In genomic region chr13:110024646-110024980, GRCh38 we compare ENCODE assay signal across 14 cellular contexts.
A peak's percentile ranks its signal among the peaks of the same experiment; 100 is the strongest.
DNase-seq lines count a peak whose midpoint lies in the region; ATAC-seq, FAIRE-seq and TF ChIP-seq lines count a peak whose summit lies in the region.
"Had no signal": no experiment of that assay in that cellular context is flagged by ENCODE, and none has a peak within 500 bp of the region (broad histone marks: within the 10 kb centered on the region; RNA-seq: fewer than 3 reads in every experiment).

No MANE protein-coding gene starts in this region.

- H3F3A ChIP-seq in neural progenitor cell (ENCODE audit: low read depth): no peaks in the 10 kb centered on the region

- H3K36me3 Mint-ChIP-seq in endothelial cell (ENCODE audit: low read depth, unreplicated experiment): no peaks in the 10 kb centered on the region
- no peaks in the 10 kb centered on the region for H3K36me3 Mint-ChIP-seq in neural progenitor cell
- H3K36me3 Mint-ChIP-seq: activated naive CD4-positive, alpha-beta T cell treated with anti-CD3 and anti-CD28 coated beads, Interleukin-2, amount 10 ng/mL, durations not matched to agents 7 days and 5 days had no signal

- H3K79me2 ChIP-seq in neural progenitor cell (ENCODE audit: low read depth): no peaks in the 10 kb centered on the region

- H3K27ac Mint-ChIP-seq in endothelial cell (ENCODE audit: unreplicated experiment): peak overlapping the region; percentile 7
- no peak overlapping the region for H3K27ac Mint-ChIP-seq in neural progenitor cell
- H3K27ac Mint-ChIP-seq: activated naive CD4-positive, alpha-beta T cell treated with anti-CD3 and anti-CD28 coated beads, Interleukin-2, amount 10 ng/mL, durations not matched to agents 7 days and 5 days had no signal

- H3K4me1 ChIP-seq in cardiac muscle cell (ENCODE audit: low read depth) (peaks cover 10% of the 10 kb centered on the region), neural progenitor cell (peaks cover 8% of the 10 kb centered on the region), tibial nerve (peaks cover 0 to 19% (median 1%) of the 10 kb centered on the region in 4 donors), colonic mucosa (no peaks in the 10 kb centered on the region), pancreas (no peaks in the 10 kb centered on the region)
- H3K4me1 ChIP-seq: HAP-1, right lobe of liver had no signal

- TF ChIP-seq POLR2A in tibial nerve (IDR thresholded peaks at IDR 0.05): no peak

- TF ChIP-seq CTCF in cardiac muscle cell (IDR thresholded peaks at IDR 0.05; ENCODE audit: low read depth, low read length) (no peak), endothelial cell (IDR thresholded peaks at IDR 0.05; ENCODE audit: unreplicated experiment) (no peak), neural progenitor cell (IDR thresholded peaks at IDR 0.05) (no peak), tibial nerve (IDR thresholded peaks at IDR 0.05) (no peak), colonic mucosa (IDR thresholded peaks at IDR 0.05) (no peak), pancreas (IDR thresholded peaks at IDR 0.05) (no peak)

- FAIRE-seq in pancreas (lab: Jason Lieb, UNC): no peak

- no peaks in the 10 kb centered on the region for H3K36me3 ChIP-seq in cardiac muscle cell
- H3K36me3 ChIP-seq in neural progenitor cell: no peaks in the 10 kb centered on the region
- no peaks in the 10 kb centered on the region for H3K36me3 ChIP-seq in tibial nerve
- H3K36me3 ChIP-seq in colonic mucosa: no peaks in the 10 kb centered on the region
- H3K36me3 ChIP-seq in pancreas: no peaks in the 10 kb centered on the region
- H3K36me3 ChIP-seq: HAP-1, right lobe of liver had no signal

- ATAC-seq in Right ventricle myocardium superior (ENCODE audit: poor library complexity): no peak
- ATAC-seq in pancreas: no peak

- no peak overlapping the region for H3K4me2 ChIP-seq in neural progenitor cell

- DNase-seq in cardiac muscle cell (ENCODE audit: low read depth in 1 of 2, low spot score in 1 of 2) (no peak), Right ventricle myocardium superior (no peak), endothelial cell (ENCODE audit: low spot score) (no peak), neural progenitor cell (ENCODE audit: low spot score) (no peak), tibial nerve (ENCODE audit: low spot score in 2 of 2) (no peak), colonic mucosa (no peak), NCI-H510A treated with DMSO at 0.1 percent for 48 hours (lab: John Stamatoyannopoulos, UW) (no peak), pancreas (no peak)
- DNase-seq: activated naive CD4-positive, alpha-beta T cell treated with anti-CD3 and anti-CD28 coated beads, Interleukin-2, amount 10 ng/mL, durations not matched to agents 7 days and 5 days; KBM-7; right lobe of liver; stimulated activated CD4-positive, alpha-beta T cell treated with anti-CD3 and anti-CD28 coated beads, Interleukin-2, amount 100 ng/mL, for 48 hours had no signal

- H3K9me3 Mint-ChIP-seq in endothelial cell (ENCODE audit: unreplicated experiment) (no peaks in the 10 kb centered on the region), neural progenitor cell (peaks cover 5% of the 10 kb centered on the region)
- H3K9me3 Mint-ChIP-seq: activated naive CD4-positive, alpha-beta T cell treated with anti-CD3 and anti-CD28 coated beads, Interleukin-2, amount 10 ng/mL, durations not matched to agents 7 days and 5 days had no signal

- H4K20me1 ChIP-seq in neural progenitor cell (ENCODE audit: low read depth): no peaks in the 10 kb centered on the region

- peak overlapping the region; percentile 97 for H2AFZ ChIP-seq in neural progenitor cell (replicated peaks)

- H3K27ac ChIP-seq in cardiac muscle cell (peak overlapping the region; percentile 92), neural progenitor cell (no peak overlapping the region), tibial nerve (peak overlapping the region; percentile 57 to 98 (median 78)), colonic mucosa (no peak overlapping the region), pancreas (peak overlapping the region in 1 of 4 donors; percentile 17)
- H3K27ac ChIP-seq: 22Rv1, right lobe of liver had no signal

- WGBS in tibial nerve, 2 donors: 0% methylated on average over 1 of the region's 1 CpG
- 0% methylated on average over 1 of the region's 1 CpG for WGBS in pancreas, 2 donors

- no peaks in the 10 kb centered on the region for H3K27me3 ChIP-seq in cardiac muscle cell
- no peaks in the 10 kb centered on the region for H3K27me3 ChIP-seq in neural progenitor cell
- H3K27me3 ChIP-seq in tibial nerve: no peaks in the 10 kb centered on the region
- no peaks in the 10 kb centered on the region for H3K27me3 ChIP-seq in colonic mucosa
- H3K27me3 ChIP-seq in pancreas: no peaks in the 10 kb centered on the region
- H3K27me3 ChIP-seq: right lobe of liver had no signal

- H3K27me3 Mint-ChIP-seq in endothelial cell (ENCODE audit: unreplicated experiment) (peaks cover 6% of the 10 kb centered on the region), neural progenitor cell (ENCODE audit: insufficient read depth, low read depth) (peaks cover 11% of the 10 kb centered on the region)
- H3K27me3 Mint-ChIP-seq: activated naive CD4-positive, alpha-beta T cell treated with anti-CD3 and anti-CD28 coated beads, Interleukin-2, amount 10 ng/mL, durations not matched to agents 7 days and 5 days had no signal

- H3K9me3 ChIP-seq in cardiac muscle cell (ENCODE audit: low read depth): no peaks in the 10 kb centered on the region
- H3K9me3 ChIP-seq in neural progenitor cell (ENCODE audit: low read depth): no peaks in the 10 kb centered on the region
- no peaks in the 10 kb centered on the region for H3K9me3 ChIP-seq in tibial nerve
- no peaks in the 10 kb centered on the region for H3K9me3 ChIP-seq in colonic mucosa
- H3K9me3 ChIP-seq in pancreas: no peaks in the 10 kb centered on the region
- H3K9me3 ChIP-seq: HAP-1, right lobe of liver had no signal

- intact Hi-C loops in Right ventricle myocardium superior (cut with DNase I): no loop called here
- intact Hi-C loops in colonic mucosa (cut with DNase I): no loop called here
- intact Hi-C loops in pancreas (cut with DNase I): no loop called here

- no peak overlapping the region for H3K9ac ChIP-seq in neural progenitor cell
- no peak overlapping the region for H3K9ac ChIP-seq in colonic mucosa (ENCODE audit: low read depth in 2 of 2, low read length in 2 of 2)

- no peak overlapping the region for H3K4me3 Mint-ChIP-seq in endothelial cell (ENCODE audit: unreplicated experiment)
- no peak overlapping the region for H3K4me3 Mint-ChIP-seq in neural progenitor cell
- H3K4me3 Mint-ChIP-seq: activated naive CD4-positive, alpha-beta T cell treated with anti-CD3 and anti-CD28 coated beads, Interleukin-2, amount 10 ng/mL, durations not matched to agents 7 days and 5 days had no signal

- peaks cover 21% of the 10 kb centered on the region for H3K4me1 Mint-ChIP-seq in endothelial cell (ENCODE audit: unreplicated experiment)
- H3K4me1 Mint-ChIP-seq in neural progenitor cell: peaks cover 3% of the 10 kb centered on the region
- H3K4me1 Mint-ChIP-seq: activated naive CD4-positive, alpha-beta T cell treated with anti-CD3 and anti-CD28 coated beads, Interleukin-2, amount 10 ng/mL, durations not matched to agents 7 days and 5 days had no signal

- no peak for TF ChIP-seq EP300 in tibial nerve (IDR thresholded peaks at IDR 0.05)

- H3K4me3 ChIP-seq in cardiac muscle cell (no peak overlapping the region), neural progenitor cell (no peak overlapping the region), tibial nerve (no peak overlapping the region), colonic mucosa (no peak overlapping the region), pancreas (no peak overlapping the region)
- H3K4me3 ChIP-seq: HAP-1, right lobe of liver had no signal

Comparison
In these comparisons a context has a peak if more than half of its experiments do, and no peak if none do; other contexts are left out.
1. H3K27ac ChIP-seq: peak in cardiac muscle cell (single experiment) and tibial nerve (4 of 4); none in neural progenitor cell (single experiment) and colonic mucosa (single experiment).